17 cellular contexts compared by ENCODE assay signal in genomic region chr9:124887832-124888231, GRCh38. TPM values are rescaled to one million over a fixed set of nuclear protein-coding genes. Genes with fewer than 3 reads are reported as not detected.
A peak's percentile ranks its signal among the peaks of the same experiment; 100 is the strongest.
DNase-seq lines count a peak whose midpoint lies in the region; ATAC-seq and TF ChIP-seq lines count a peak whose summit lies in the region.
"Had no signal": no experiment of that assay in that cellular context is flagged by ENCODE, and none has a peak within 500 bp of the region (broad histone marks: within the 10 kb centered on the region; RNA-seq: fewer than 3 reads in every experiment).

No MANE protein-coding gene starts in this region.

- no peak overlapping the region for H3K4me3 ChIP-seq in vagina
- H3K4me3 ChIP-seq: GM12878 had no signal

- no peaks in the 10 kb centered on the region for H3K27me3 ChIP-seq in vagina
- H3K27me3 ChIP-seq: BE2C had no signal

- TF ChIP-seq CTCF in RWPE1 (conservative IDR thresholded peaks at IDR 0.05; ENCODE audit: low read depth) = no peak
- TF ChIP-seq CTCF in vagina (IDR thresholded peaks at IDR 0.05) = no peak

- intact Hi-C loops in posterior vena cava (cut with DNase I) = no loop called here
- intact Hi-C loops in vagina (cut with DNase I) = no loop called here
- intact Hi-C loops in activated CD4-positive, alpha-beta memory T cell treated with anti-CD3 and anti-CD28 coated beads for 36 hours (cut with micrococcal nuclease) = no loop called here

- H3K4me3 Mint-ChIP-seq in activated CD4-positive, alpha-beta memory T cell treated with anti-CD3 and anti-CD28 coated beads for 36 hours = no peak overlapping the region
- H3K4me3 Mint-ChIP-seq: CD14-positive monocyte; CD4-positive, alpha-beta memory T cell; H9 had no signal

- no peak for DNase-seq in RWPE1 (ENCODE audit: low spot score)
- peak; percentile 45 for DNase-seq in myocyte (ENCODE audit: low read depth)
- DNase-seq in posterior vena cava (ENCODE audit: low spot score) = peak; percentile 22
- DNase-seq in vagina (ENCODE audit: extremely low spot score in 2 of 2) = no peak
- no peak for DNase-seq in activated CD4-positive, alpha-beta T cell treated with anti-CD3 and anti-CD28 coated beads for 48 hours
- no peak for DNase-seq in activated CD4-positive, alpha-beta memory T cell treated with anti-CD3 and anti-CD28 coated beads for 36 hours
- DNase-seq: ACHN; BE2C; Calu3; CD4-positive, alpha-beta memory T cell; DMS79 treated with DMSO at 0.1 percent for 48 hours; H9 had no signal

- H3K27ac ChIP-seq in RWPE1 (peak overlapping the region; percentile 29), vagina (no peak overlapping the region)

- no peaks in the 10 kb centered on the region for H3K27me3 Mint-ChIP-seq in activated CD4-positive, alpha-beta memory T cell treated with anti-CD3 and anti-CD28 coated beads for 36 hours
- H3K27me3 Mint-ChIP-seq: CD4-positive, alpha-beta memory T cell had no signal

- TF ChIP-seq POLR2A in vagina (IDR thresholded peaks at IDR 0.05) = no peak

- peaks cover 35% of the 10 kb centered on the region for H3K36me3 Mint-ChIP-seq in activated CD4-positive, alpha-beta memory T cell treated with anti-CD3 and anti-CD28 coated beads for 36 hours

- ATAC-seq in HG02884 (IDR thresholded peaks at IDR 0.05; ENCODE audit: unreplicated experiment) = no peak

- CTCF ChIA-PET in RWPE1 (lab: Yijun Ruan, JAX) = interaction anchor here (0.5 to 1.4 kb wide), 4 partner anchors 10 to 287 kb away, joined by 3 to 8 read pairs (median 3); partner anchors contain the start of gene WDR38
- CTCF ChIA-PET in activated CD4-positive, alpha-beta memory T cell treated with anti-CD3 and anti-CD28 coated beads for 36 hours (lab: Charles Lee) = no interaction called here

- H3K9me3 ChIP-seq in vagina = no peaks in the 10 kb centered on the region
- H3K9me3 ChIP-seq: BE2C had no signal

- no peaks in the 10 kb centered on the region for H3K4me1 Mint-ChIP-seq in activated CD4-positive, alpha-beta memory T cell treated with anti-CD3 and anti-CD28 coated beads for 36 hours (ENCODE audit: low read depth)
- H3K4me1 Mint-ChIP-seq: CD14-positive monocyte; CD4-positive, alpha-beta memory T cell had no signal

- POLR2A ChIA-PET in RWPE1 (lab: Yijun Ruan, JAX; ENCODE audit: low non-redundant PET) = no interaction called here
- POLR2A ChIA-PET in activated CD4-positive, alpha-beta memory T cell treated with anti-CD3 and anti-CD28 coated beads for 36 hours (lab: Charles Lee) = no interaction called here

- no peaks in the 10 kb centered on the region for H3K4me1 ChIP-seq in vagina
- H3K4me1 ChIP-seq: BE2C had no signal

- H3K36me3 ChIP-seq in vagina = peaks cover 0 to 78% of the 10 kb centered on the region in 2 donors
- H3K36me3 ChIP-seq: BE2C had no signal

- H3K9me3 Mint-ChIP-seq in activated CD4-positive, alpha-beta memory T cell treated with anti-CD3 and anti-CD28 coated beads for 36 hours = no peaks in the 10 kb centered on the region
- H3K9me3 Mint-ChIP-seq: H9 had no signal

- no peak overlapping the region for H3K27ac Mint-ChIP-seq in activated CD4-positive, alpha-beta memory T cell treated with anti-CD3 and anti-CD28 coated beads for 36 hours

RNA-seq across cellular contexts. Expression of gene ARPC5L, which starts 25.9 kb away (rescaled TPM):
- total RNA-seq in myocyte (31.7 and 32.2 TPM in 2 replicates), posterior vena cava (10 to 100 TPM; 23.1 to 23.4 TPM), vagina (28.5 TPM)
- 60.3 TPM for polyA plus RNA-seq in myocyte (2012)
- 100 to 1,000 TPM; 104 to 108 TPM for total RNA-seq in activated CD4-positive, alpha-beta memory T cell treated with anti-CD3 and anti-CD28 coated beads for 36 hours

RNA-seq across cellular contexts. Expression of gene RPL35, which starts 26.1 kb away (rescaled TPM):
- total RNA-seq in myocyte (1,729 and 2,407 TPM in 2 replicates), posterior vena cava (1,000 to 10,000 TPM in 1 of 2 donors, 100 to 1,000 TPM in 1; 997 to 1,074 TPM), vagina (1,925 TPM)
- 1,685 TPM for polyA plus RNA-seq in myocyte (2012)
- total RNA-seq in activated CD4-positive, alpha-beta memory T cell treated with anti-CD3 and anti-CD28 coated beads for 36 hours = 1,000 to 10,000 TPM; 2,083 to 2,096 TPM

RNA-seq across cellular contexts. Expression of gene WDR38, which starts 34.6 kb away (rescaled TPM):
- total RNA-seq in myocyte (0.16 TPM in 1 of 2 replicates, not detected in the other), posterior vena cava (not detected), vagina (not detected)
- not detected for polyA plus RNA-seq in myocyte (2012)
- not detected for total RNA-seq in activated CD4-positive, alpha-beta memory T cell treated with anti-CD3 and anti-CD28 coated beads for 36 hours
- total RNA-seq: Calu3; CD4-positive, alpha-beta memory T cell; GM12878; H1; H9; HT-29 had no signal
- polyA plus RNA-seq: CD14-positive monocyte; CD4-positive, alpha-beta memory T cell; GM12878; H1 had no signal

RNA-seq across cellular contexts. Expression of gene GOLGA1, which starts 53.1 kb away (rescaled TPM):
- total RNA-seq in myocyte (15.3 and 17.3 TPM in 2 replicates), posterior vena cava (10 to 100 TPM; 21.0 to 21.5 TPM), vagina (14.7 TPM)
- polyA plus RNA-seq in myocyte (2012) = 12.3 TPM
- total RNA-seq in activated CD4-positive, alpha-beta memory T cell treated with anti-CD3 and anti-CD28 coated beads for 36 hours = 10 to 100 TPM; 14.1 to 15.3 TPM

Comparison
In these comparisons a context has a peak if more than half of its experiments do, and no peak if none do; other contexts are left out.
1. DNase-seq: peak in myocyte (single experiment) and posterior vena cava (single experiment); none in RWPE1 (single experiment), vagina (0 of 2), activated CD4-positive, alpha-beta T cell treated with anti-CD3 and anti-CD28 coated beads for 48 hours (single experiment) and activated CD4-positive, alpha-beta memory T cell treated with anti-CD3 and anti-CD28 coated beads for 36 hours (single experiment).